In the genomic region with DNA sequence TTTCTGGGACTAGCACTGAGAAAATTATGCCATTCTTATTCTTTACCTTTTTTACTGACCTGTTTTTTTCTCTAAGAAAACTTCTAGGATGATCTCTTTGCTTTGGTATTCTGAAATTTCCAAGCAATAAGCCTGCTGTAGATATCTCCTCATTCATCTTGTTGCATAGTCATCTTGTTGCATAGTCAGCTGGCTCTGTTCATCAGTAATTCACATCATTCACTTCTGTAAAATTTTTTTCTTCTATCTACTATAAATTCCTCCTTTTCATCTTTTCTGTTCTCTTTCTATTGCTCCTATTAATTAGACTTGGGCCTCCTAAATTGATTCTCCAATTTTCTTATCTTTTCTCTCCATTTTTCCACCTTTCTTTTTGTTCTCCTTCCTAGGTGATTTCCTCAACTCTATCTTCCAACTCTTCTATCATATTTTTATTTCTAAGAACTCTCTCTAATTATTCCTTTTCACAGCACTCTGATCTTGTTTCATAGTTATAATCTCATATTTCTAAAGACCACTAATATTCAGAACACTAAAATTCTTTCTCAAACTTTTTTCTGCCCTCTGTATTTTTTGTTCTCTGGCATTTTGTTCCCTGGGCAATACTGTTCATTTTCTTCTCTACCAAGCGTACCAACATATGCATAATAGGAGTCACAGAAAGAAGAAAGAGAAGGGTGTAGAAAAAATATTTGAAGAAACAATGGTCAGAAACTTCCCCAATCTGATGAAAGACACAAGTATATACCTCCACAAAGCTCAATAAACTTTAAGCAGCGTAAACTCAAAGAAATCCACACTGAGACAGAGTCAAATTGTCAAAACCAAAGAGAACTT, we compare ENCODE assay signal across 1 cellular context.
A peak's percentile ranks its signal among the peaks of the same experiment; 100 is the strongest.
TF ChIP-seq lines count a peak whose summit lies in the region.

No MANE protein-coding gene starts in this region.

TF ChIP-seq in IMR-90, 13 proteins besides CTCF, POLR2A, EP300 and RAD21:
- TF ChIP-seq NFE2L2 (IDR thresholded peaks at IDR 0.05; ENCODE audit: low read depth, low read length) (no peak; the same call in 1 of the 2 replicates), MAFK (IDR thresholded peaks at IDR 0.05; ENCODE audit: low read depth, low read length) (no peak), RCOR1 (IDR thresholded peaks at IDR 0.05; ENCODE audit: insufficient replicate concordance, low read length) (no peak), MXI1 (IDR thresholded peaks at IDR 0.05; ENCODE audit: borderline replicate concordance, low read depth, low read length) (no peak), MAZ (IDR thresholded peaks at IDR 0.05; ENCODE audit: borderline replicate concordance, low read depth, low read length) (no peak), CEBPB (IDR thresholded peaks at IDR 0.05; ENCODE audit: low read depth, low read length) (peak; percentile 50; the same call in 1 of the 2 replicates)
